Comparison of ENCODE assay signal across 19 cellular contexts in genomic region chr12:84201976-84202375, GRCh38.
"Had no signal": no experiment of that assay in that cellular context is flagged by ENCODE, and none has a peak within 500 bp of the region (broad histone marks: within the 10 kb centered on the region; RNA-seq: fewer than 3 reads in every experiment).

No MANE protein-coding gene starts in this region.

- H3K27me3 ChIP-seq: esophagus squamous epithelium, foreskin keratinocyte, right lobe of liver, stomach, testis, upper lobe of right lung had no signal

- H3K9me3 ChIP-seq: esophagus squamous epithelium, right lobe of liver, testis, upper lobe of right lung had no signal

- H3K27ac ChIP-seq: esophagus squamous epithelium, foreskin keratinocyte, right lobe of liver, stomach, testis, upper lobe of right lung had no signal

- H3K27me3 Mint-ChIP-seq: activated naive CD8-positive, alpha-beta T cell treated with anti-CD3 and anti-CD28 coated beads, Interleukin-2, amount 10 ng/mL, durations not matched to agents 7 days and 5 days; brain; central memory CD8-positive, alpha-beta T cell; natural killer cell treated with Interleukin-12 subunit alpha and Interleukin-12 subunit beta and Interleukin-15 and Interleukin-18, amount 100 ng/mL, for 72 hours; progenitor cell of endocrine pancreas had no signal

- H3K4me3 Mint-ChIP-seq: activated naive CD8-positive, alpha-beta T cell treated with anti-CD3 and anti-CD28 coated beads, Interleukin-2, amount 10 ng/mL, durations not matched to agents 7 days and 5 days; brain; central memory CD8-positive, alpha-beta T cell; natural killer cell treated with Interleukin-12 subunit alpha and Interleukin-12 subunit beta and Interleukin-15 and Interleukin-18, amount 100 ng/mL, for 72 hours had no signal

- H3K36me3 Mint-ChIP-seq: activated naive CD8-positive, alpha-beta T cell treated with anti-CD3 and anti-CD28 coated beads, Interleukin-2, amount 10 ng/mL, durations not matched to agents 7 days and 5 days; brain; natural killer cell treated with Interleukin-12 subunit alpha and Interleukin-12 subunit beta and Interleukin-15 and Interleukin-18, amount 100 ng/mL, for 72 hours had no signal

- H3K4me3 ChIP-seq: esophagus squamous epithelium, right lobe of liver, stomach, testis, upper lobe of right lung had no signal

- DNase-seq: activated CD4-positive, alpha-beta T cell treated with anti-CD3 and anti-CD28 coated beads, Interleukin-2, amount 50 U/mL, for 4 hours; activated CD4-positive, CD25-positive, alpha-beta regulatory T cell treated with anti-CD3 and anti-CD28 coated beads, Interleukin-2, amount 50 U/mL, for 72 hours; activated naive CD4-positive, alpha-beta T cell; activated naive CD8-positive, alpha-beta T cell treated with anti-CD3 and anti-CD28 coated beads, Interleukin-2, amount 10 ng/mL, durations not matched to agents 7 days and 5 days; activated T-cell treated with anti-CD3 and anti-CD28 coated beads for 4 hours; cortex of kidney; effector CD8-positive, alpha-beta T cell; esophagus squamous epithelium; foreskin keratinocyte; head of caudate nucleus; right lobe of liver; stomach; T-helper 9 cell; testis; upper lobe of right lung had no signal

- H3K27ac Mint-ChIP-seq: activated naive CD8-positive, alpha-beta T cell treated with anti-CD3 and anti-CD28 coated beads, Interleukin-2, amount 10 ng/mL, durations not matched to agents 7 days and 5 days; natural killer cell treated with Interleukin-12 subunit alpha and Interleukin-12 subunit beta and Interleukin-15 and Interleukin-18, amount 100 ng/mL, for 72 hours; progenitor cell of endocrine pancreas had no signal

- H3K36me3 ChIP-seq: esophagus squamous epithelium, right lobe of liver, stomach, upper lobe of right lung had no signal

- H3K4me1 Mint-ChIP-seq: activated naive CD8-positive, alpha-beta T cell treated with anti-CD3 and anti-CD28 coated beads, Interleukin-2, amount 10 ng/mL, durations not matched to agents 7 days and 5 days; brain; central memory CD8-positive, alpha-beta T cell had no signal

- H3K4me1 ChIP-seq: esophagus squamous epithelium, foreskin keratinocyte, right lobe of liver, stomach, testis, upper lobe of right lung had no signal
